Comparison of ENCODE assay signal across 11 cellular contexts in genomic region chr17:81120149-81120484, GRCh38. TPM values are rescaled to one million over a fixed set of nuclear protein-coding genes. Genes with fewer than 3 reads are reported as not detected.
A peak's percentile ranks its signal among the peaks of the same experiment; 100 is the strongest.
DNase-seq lines count a peak whose midpoint lies in the region; ATAC-seq and TF ChIP-seq lines count a peak whose summit lies in the region.
"Had no signal": no experiment of that assay in that cellular context is flagged by ENCODE, and none has a peak within 500 bp of the region (broad histone marks: within the 10 kb centered on the region; RNA-seq: fewer than 3 reads in every experiment).

No MANE protein-coding gene starts in this region.

- no peaks in the 10 kb centered on the region for H3K27me3 ChIP-seq in PC-3 (ENCODE audit: low read length)
- peaks cover 0 to 61% (median 7%) of the 10 kb centered on the region in 4 donors for H3K27me3 ChIP-seq in esophagus squamous epithelium
- H3K27me3 ChIP-seq in smooth muscle cell (ENCODE audit: low read depth): no peaks in the 10 kb centered on the region

- H3K9me2 ChIP-seq in PC-3 (replicated peaks; ENCODE audit: low read length): no peaks in the 10 kb centered on the region

- peak; percentile 14 for ATAC-seq in PC-3

- H3K27ac ChIP-seq in PC-3 (ENCODE audit: low read length) (no peak overlapping the region), esophagus squamous epithelium (peak overlapping the region in 2 of 4 donors; percentile 14 to 41), smooth muscle cell (ENCODE audit: low read depth) (peak overlapping the region; percentile 40)
- H3K27ac ChIP-seq: GM23248 had no signal

- BruUV-seq in PC-3 (replicated peaks; lab: Mats Ljungman, UMichigan): TSS peak; percentile 68

- H4K20me1 ChIP-seq in PC-3 (ENCODE audit: low read length): no peaks in the 10 kb centered on the region
- H4K20me1 ChIP-seq in smooth muscle cell (ENCODE audit: low read depth): no peaks in the 10 kb centered on the region

- H2AFZ ChIP-seq in PC-3 (ENCODE audit: low read length): peak overlapping the region; percentile 88
- no peak overlapping the region for H2AFZ ChIP-seq in smooth muscle cell (ENCODE audit: low read depth)
- H2AFZ ChIP-seq: GM23248 had no signal

- POLR2A ChIA-PET in PC-3 (lab: Charles Lee; ENCODE audit: unreplicated experiment) (interaction anchor here (0.7 kb wide), 1 partner anchor 230 kb away, joined by 5 read pairs; no protein-coding TSS in a partner anchor), GM10248 (lab: Yijun Ruan, JAX) (interaction anchor here (0.6 kb wide), 1 partner anchor 387 kb away, joined by 4 read pairs; no protein-coding TSS in a partner anchor)

- CTCF ChIA-PET in PC-3 (lab: Charles Lee) (no interaction called here), GM10248 (lab: Yijun Ruan, JAX) (no interaction called here)

- no peaks in the 10 kb centered on the region for H3F3A ChIP-seq in PC-3 (ENCODE audit: low read length, unreplicated experiment)
- H3F3A ChIP-seq in smooth muscle cell (ENCODE audit: low read depth): no peaks in the 10 kb centered on the region

- 58 to 80% methylated on average over 5 to 11 of the region's 33 CpGs for WGBS in esophagus squamous epithelium, 2 donors
- WGBS in smooth muscle cell (ENCODE audit: low lambda C conversion rate): 94% methylated on average over 24 of the region's 33 CpGs

- no peak for TF ChIP-seq POLR2A in esophagus squamous epithelium (IDR thresholded peaks at IDR 0.05)

- TF ChIP-seq CTCF in PC-3 (conservative IDR thresholded peaks at IDR 0.05; ENCODE audit: low read depth, low read length) (peak; percentile 42; the same call in 1 of the 2 replicates), esophagus squamous epithelium (IDR thresholded peaks at IDR 0.05) (no peak), smooth muscle cell (IDR thresholded peaks at IDR 0.05; ENCODE audit: borderline replicate concordance, insufficient read depth, poor library complexity, severe bottlenecking) (no peak), GM10248 (IDR thresholded peaks at IDR 0.05; ENCODE audit: control extremely low read depth, extremely low read depth, low read depth, missing control alignments) (no peak)

- H3K4me1 ChIP-seq in PC-3 (ENCODE audit: insufficient read depth, low read length) (peaks cover 9% of the 10 kb centered on the region), esophagus squamous epithelium (peaks cover 13 to 53% (median 16%) of the 10 kb centered on the region in 3 donors), smooth muscle cell (ENCODE audit: low read depth) (no peaks in the 10 kb centered on the region)

- peak overlapping the region; percentile 73 for H3K4me3 ChIP-seq in PC-3 (ENCODE audit: low read length)
- H3K4me3 ChIP-seq in esophagus squamous epithelium: peak overlapping the region in 3 of 4 donors; percentile 35 to 59 (median 38)
- peak overlapping the region; percentile 50 for H3K4me3 ChIP-seq in smooth muscle cell

- H3K36me3 ChIP-seq in PC-3 (ENCODE audit: low read depth, low read length) (no peaks in the 10 kb centered on the region), esophagus squamous epithelium (peaks cover 0 to 19% (median 0%) of the 10 kb centered on the region in 3 donors), smooth muscle cell (ENCODE audit: low read depth) (no peaks in the 10 kb centered on the region)

- in situ Hi-C loops in G401 (cut with HindIII; ENCODE audit: low sequenced_read_pairs): no loop called here

- H3K79me2 ChIP-seq in PC-3 (ENCODE audit: low read length): 0 out of 2 replicates have a peak, but pooled peaks cover 3% of the 10 kb centered on the region
- H3K79me2 ChIP-seq in smooth muscle cell (ENCODE audit: low read depth): no peaks in the 10 kb centered on the region

- intact Hi-C loops in PC-3 (cut with micrococcal nuclease) (no loop called here), esophagus squamous epithelium (cut with DNase I) (no loop called here)

- peak overlapping the region; percentile 90 for H3K4me2 ChIP-seq in PC-3 (ENCODE audit: low read length)
- H3K4me2 ChIP-seq in smooth muscle cell: peak overlapping the region; percentile 86

- H3K9me3 ChIP-seq in PC-3 (ENCODE audit: low read length) (no peaks in the 10 kb centered on the region), esophagus squamous epithelium (no peaks in the 10 kb centered on the region), smooth muscle cell (replicated peaks; ENCODE audit: low read depth) (no peaks in the 10 kb centered on the region)

- DNase-seq in G401 (ENCODE audit: low spot score) (peak; percentile 63), PC-3 (peak; percentile 28), esophagus squamous epithelium (lab: John Stamatoyannopoulos, UW) (no peak), smooth muscle cell (lab: John Stamatoyannopoulos, UW; ENCODE audit: unreplicated experiment) (no peak), COR-L47 (lab: John Stamatoyannopoulos, UW) (no peak), GM10248 (ENCODE audit: extremely low spot score) (no peak), germinal center (ENCODE audit: low spot score) (no peak)

- peak overlapping the region; percentile 55 for H3K9ac ChIP-seq in PC-3 (ENCODE audit: low read length)
- H3K9ac ChIP-seq in smooth muscle cell (ENCODE audit: low read depth): peak overlapping the region; percentile 29

RNA-seq across cellular contexts. Expression of gene PVALEF, which starts 45.2 kb away (rescaled TPM):
- not detected in 2 replicates for total RNA-seq in G401 (2014; rRNA removed; shearing (Covaris generic))
- total RNA-seq in PC-3 (2014; rRNA removed): not detected in 2 replicates
- total RNA-seq in esophagus squamous epithelium: not detected
- not detected in 2 replicates for total RNA-seq in smooth muscle cell
- not detected in 2 replicates for polyA plus RNA-seq in smooth muscle cell
- total RNA-seq: CD4-positive, alpha-beta T cell; dermis microvascular lymphatic vessel endothelial cell; GM23248; kidney had no signal
- polyA plus RNA-seq: GM23248 had no signal

RNA-seq across cellular contexts. Expression of gene AATK, which starts 45.9 kb away (rescaled TPM):
- 7.5 and 19.0 TPM in 2 replicates for total RNA-seq in G401 (2014; rRNA removed; shearing (Covaris generic))
- total RNA-seq in PC-3 (2014; rRNA removed) (1.1 and 1.7 TPM in 2 replicates), esophagus squamous epithelium (1 to 10 TPM in 1 of 4 donors, under 1 TPM in 2, not detected in 1; 0.57 to 1.5 (median 0.70) TPM), smooth muscle cell (0.13 and 0.67 TPM in 2 replicates)
- polyA plus RNA-seq in smooth muscle cell: 0.61 TPM in 2 replicates

Comparison
In these comparisons a context has a peak if more than half of its experiments do, and no peak if none do; other contexts are left out.
1. DNase-seq: peak in G401 (single experiment) and PC-3 (single experiment); none in esophagus squamous epithelium (single experiment), smooth muscle cell (single experiment), COR-L47 (single experiment), GM10248 (single experiment) and germinal center (single experiment).
2. Peak in every context shown above with its lines, with median percentiles within 50 percentile points of each other: H3K4me3 ChIP-seq.